16 cellular contexts compared by ENCODE assay signal in the genomic region with DNA sequence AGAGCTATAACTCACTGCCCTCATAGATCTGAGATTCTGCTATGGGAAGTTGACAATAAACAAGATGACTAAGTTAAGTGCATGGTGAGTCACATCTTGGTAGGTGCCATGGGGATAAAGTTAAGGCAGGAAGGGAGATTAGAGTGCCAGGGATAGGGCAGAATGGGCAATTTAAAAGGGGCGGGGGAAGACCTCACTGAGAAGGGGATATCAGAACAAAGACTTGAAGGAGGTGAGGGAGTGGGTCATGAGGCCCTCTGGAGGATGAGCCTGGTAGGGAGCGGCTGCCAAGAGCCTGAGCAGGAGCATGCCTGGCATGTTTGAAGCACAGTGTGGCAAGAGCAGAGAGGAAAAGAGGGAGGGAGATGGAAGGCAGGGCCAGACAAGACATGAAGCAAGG. TPM values are rescaled to one million over a fixed set of nuclear protein-coding genes. Genes with fewer than 3 reads are reported as not detected.
DNase-seq lines count a peak whose midpoint lies in the region; ATAC-seq, FAIRE-seq and TF ChIP-seq lines count a peak whose summit lies in the region.
"Had no signal": no experiment of that assay in that cellular context is flagged by ENCODE, and none has a peak within 500 bp of the region (broad histone marks: within the 10 kb centered on the region; RNA-seq: fewer than 3 reads in every experiment).

No MANE protein-coding gene starts in this region.

- H3K9me3 Mint-ChIP-seq in WTC11 (peaks cover 53% of the 10 kb centered on the region), type B pancreatic cell (peaks cover 21% of the 10 kb centered on the region)

- ATAC-seq in WTC11 (peak; percentile 97), GM18511 (IDR thresholded peaks at IDR 0.05; ENCODE audit: unreplicated experiment) (no peak)
- ATAC-seq: activated CD8-positive, alpha-beta memory T cell treated with anti-CD3 and anti-CD28 coated beads, Interleukin-2, amount 10 ng/mL, durations not matched to agents 7 days and 5 days had no signal

- H3K36me3 Mint-ChIP-seq in WTC11, result peaks cover 35% of the 10 kb centered on the region
- no peaks in the 10 kb centered on the region for H3K36me3 Mint-ChIP-seq in type B pancreatic cell
- H3K36me3 Mint-ChIP-seq: CD14-positive monocyte had no signal

- H3K4me1 Mint-ChIP-seq in WTC11 (peaks cover 2% of the 10 kb centered on the region; the same call in 1 of the 2 replicates), type B pancreatic cell (ENCODE audit: unreplicated experiment) (no peaks in the 10 kb centered on the region)
- H3K4me1 Mint-ChIP-seq: activated CD8-positive, alpha-beta memory T cell treated with anti-CD3 and anti-CD28 coated beads, Interleukin-2, amount 10 ng/mL, durations not matched to agents 7 days and 5 days; activated naive CD4-positive, alpha-beta T cell treated with anti-CD3 and anti-CD28 coated beads, Interleukin-2, amount 50 U/mL, for 24 hours; CD14-positive monocyte; immature natural killer cell had no signal

- no peak for TF ChIP-seq POLR2A in GM12892 (IDR thresholded peaks at IDR 0.05; ENCODE audit: low read depth, low read length)

- FAIRE-seq in GM12892 (lab: Jason Lieb, UNC), result no peak

- no peak overlapping the region for H3K4me3 Mint-ChIP-seq in WTC11
- H3K4me3 Mint-ChIP-seq in type B pancreatic cell, result no peak overlapping the region
- H3K4me3 Mint-ChIP-seq: activated CD8-positive, alpha-beta memory T cell treated with anti-CD3 and anti-CD28 coated beads, Interleukin-2, amount 10 ng/mL, durations not matched to agents 7 days and 5 days; activated naive CD4-positive, alpha-beta T cell treated with anti-CD3 and anti-CD28 coated beads, Interleukin-2, amount 50 U/mL, for 24 hours; CD14-positive monocyte; immature natural killer cell; stimulated activated naive CD8-positive, alpha-beta T cell treated with anti-CD3 and anti-CD28 coated beads, Interleukin-15, Interleukin-2, amounts not matched to agents 100 ng/mL and 50 ng/mL, for 24 hours had no signal

- peaks cover 47% of the 10 kb centered on the region for H3K27me3 Mint-ChIP-seq in WTC11 (ENCODE audit: low read depth)
- no peaks in the 10 kb centered on the region for H3K27me3 Mint-ChIP-seq in type B pancreatic cell
- H3K27me3 Mint-ChIP-seq: activated CD8-positive, alpha-beta memory T cell treated with anti-CD3 and anti-CD28 coated beads, Interleukin-2, amount 10 ng/mL, durations not matched to agents 7 days and 5 days; activated naive CD4-positive, alpha-beta T cell treated with anti-CD3 and anti-CD28 coated beads, Interleukin-2, amount 50 U/mL, for 24 hours; stimulated activated naive CD8-positive, alpha-beta T cell treated with anti-CD3 and anti-CD28 coated beads, Interleukin-15, Interleukin-2, amounts not matched to agents 100 ng/mL and 50 ng/mL, for 24 hours had no signal

- H3K27me3 ChIP-seq in ascending aorta, result no peaks in the 10 kb centered on the region

- H3K4me3 ChIP-seq in mesodermal cell (ENCODE audit: extremely low read depth, insufficient read depth, low read length, poor library complexity, severe bottlenecking) (no peak overlapping the region), ascending aorta (no peak overlapping the region)

- DNase-seq in EH (ENCODE audit: low read depth) (peak; percentile 18), LoVo (ENCODE audit: low spot score) (peak; percentile 34), WTC11 (ENCODE audit: low spot score) (peak; percentile 36), ascending aorta (ENCODE audit: low spot score in 2 of 2) (no peak), type B pancreatic cell (ENCODE audit: extremely low spot score, unreplicated experiment) (no peak), GM12892 (ENCODE audit: insufficient read length) (no peak)
- DNase-seq: activated CD8-positive, alpha-beta memory T cell treated with anti-CD3 and anti-CD28 coated beads, Interleukin-2, amount 10 ng/mL, durations not matched to agents 7 days and 5 days; immature natural killer cell; NCI-H446; retina had no signal

- intact Hi-C loops in ascending aorta (cut with DNase I), result no loop called here

- CTCF ChIA-PET in WTC11 (lab: Charles Lee), result interaction anchor here (0.9 to 2.3 kb wide), 5 partner anchors 16 to 38 kb away, joined by 3 to 16 read pairs (median 6); a partner anchor contains a TSS

- H3K27ac Mint-ChIP-seq in WTC11, result no peak overlapping the region
- no peak overlapping the region for H3K27ac Mint-ChIP-seq in type B pancreatic cell
- H3K27ac Mint-ChIP-seq: activated CD8-positive, alpha-beta memory T cell treated with anti-CD3 and anti-CD28 coated beads, Interleukin-2, amount 10 ng/mL, durations not matched to agents 7 days and 5 days; activated naive CD4-positive, alpha-beta T cell treated with anti-CD3 and anti-CD28 coated beads, Interleukin-2, amount 50 U/mL, for 24 hours; CD14-positive monocyte; immature natural killer cell; stimulated activated naive CD8-positive, alpha-beta T cell treated with anti-CD3 and anti-CD28 coated beads, Interleukin-15, Interleukin-2, amounts not matched to agents 100 ng/mL and 50 ng/mL, for 24 hours had no signal

- H3K36me3 ChIP-seq in mesodermal cell (ENCODE audit: control insufficient read depth, insufficient read depth, low read length) (no peaks in the 10 kb centered on the region), ascending aorta (no peaks in the 10 kb centered on the region)

- TF ChIP-seq CTCF in WTC11 (IDR thresholded peaks at IDR 0.05) (no peak), ascending aorta (IDR thresholded peaks at IDR 0.05) (no peak), type B pancreatic cell (conservative IDR thresholded peaks at IDR 0.05) (no peak)

- H3K27ac ChIP-seq in mesodermal cell (ENCODE audit: low read depth, low read length, severe bottlenecking) (peak overlapping the region; percentile 41), ascending aorta (no peak overlapping the region)
- H3K27ac ChIP-seq: HL-60 had no signal

- peaks cover 28% of the 10 kb centered on the region for H3K9me3 ChIP-seq in mesodermal cell (ENCODE audit: control insufficient read depth, low read length)
- H3K9me3 ChIP-seq in ascending aorta, result no peaks in the 10 kb centered on the region

- 44 to 62% methylated on average over 2 of the region's 2 CpGs for WGBS in mesodermal cell (ENCODE audit: insufficient coverage in 2 of 2), 2 experiments

- H3K4me1 ChIP-seq in mesodermal cell (ENCODE audit: control insufficient read depth, insufficient read depth, low read length, poor library complexity, severe bottlenecking), result no peaks in the 10 kb centered on the region
- no peaks in the 10 kb centered on the region for H3K4me1 ChIP-seq in ascending aorta

- POLR2A ChIA-PET in WTC11 (lab: Charles Lee), result no interaction called here

TF ChIP-seq in WTC11, 78 proteins besides CTCF, POLR2A, EP300 and RAD21:
- TF ChIP-seq ZNF671 (CRISPR knock-in tag; IDR thresholded peaks at IDR 0.05) (no peak), ESRRA (CRISPR knock-in tag; IDR thresholded peaks at IDR 0.05; ENCODE audit: borderline replicate concordance) (no peak), ZNF232 (CRISPR knock-in tag; IDR thresholded peaks at IDR 0.05) (no peak)
- TF ChIP-seq, protein P1, sequence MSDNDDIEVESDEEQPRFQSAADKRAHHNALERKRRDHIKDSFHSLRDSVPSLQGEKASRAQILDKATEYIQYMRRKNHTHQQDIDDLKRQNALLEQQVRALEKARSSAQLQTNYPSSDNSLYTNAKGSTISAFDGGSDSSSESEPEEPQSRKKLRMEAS (CRISPR knock-in tag; IDR thresholded peaks at IDR 0.05), result peak; percentile 47; the same call in 1 of the 2 replicates
- TF ChIP-seq, protein P2, sequence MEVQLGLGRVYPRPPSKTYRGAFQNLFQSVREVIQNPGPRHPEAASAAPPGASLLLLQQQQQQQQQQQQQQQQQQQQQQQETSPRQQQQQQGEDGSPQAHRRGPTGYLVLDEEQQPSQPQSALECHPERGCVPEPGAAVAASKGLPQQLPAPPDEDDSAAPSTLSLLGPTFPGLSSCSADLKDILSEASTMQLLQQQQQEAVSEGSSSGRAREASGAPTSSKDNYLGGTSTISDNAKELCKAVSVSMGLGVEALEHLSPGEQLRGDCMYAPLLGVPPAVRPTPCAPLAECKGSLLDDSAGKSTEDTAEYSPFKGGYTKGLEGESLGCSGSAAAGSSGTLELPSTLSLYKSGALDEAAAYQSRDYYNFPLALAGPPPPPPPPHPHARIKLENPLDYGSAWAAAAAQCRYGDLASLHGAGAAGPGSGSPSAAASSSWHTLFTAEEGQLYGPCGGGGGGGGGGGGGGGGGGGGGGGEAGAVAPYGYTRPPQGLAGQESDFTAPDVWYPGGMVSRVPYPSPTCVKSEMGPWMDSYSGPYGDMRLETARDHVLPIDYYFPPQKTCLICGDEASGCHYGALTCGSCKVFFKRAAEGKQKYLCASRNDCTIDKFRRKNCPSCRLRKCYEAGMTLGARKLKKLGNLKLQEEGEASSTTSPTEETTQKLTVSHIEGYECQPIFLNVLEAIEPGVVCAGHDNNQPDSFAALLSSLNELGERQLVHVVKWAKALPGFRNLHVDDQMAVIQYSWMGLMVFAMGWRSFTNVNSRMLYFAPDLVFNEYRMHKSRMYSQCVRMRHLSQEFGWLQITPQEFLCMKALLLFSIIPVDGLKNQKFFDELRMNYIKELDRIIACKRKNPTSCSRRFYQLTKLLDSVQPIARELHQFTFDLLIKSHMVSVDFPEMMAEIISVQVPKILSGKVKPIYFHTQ (CRISPR knock-in tag; IDR thresholded peaks at IDR 0.05), result no peak

RNA-seq across cellular contexts. Expression of a gene that starts 34.8 kb away (rescaled TPM):
- total RNA-seq in WTC11 (2021) (3.5 to 5.6 TPM (median 4.4 TPM) in 3 replicates), ascending aorta (51.8 TPM), type B pancreatic cell (ENCODE audit: low replicate concordance) (not detected in 2 replicates)
- 0.59 TPM for polyA plus RNA-seq in mesodermal cell (2013, experiment 1 of 2)
- polyA plus RNA-seq in mesodermal cell (2013, experiment 2 of 2), result 0.56 TPM
- polyA plus RNA-seq in GM12892 (2012; ENCODE audit: missing spikeins), result not detected
- polyA plus RNA-seq: CD14-positive monocyte, immature natural killer cell had no signal

RNA-seq across cellular contexts. Expression of a gene that starts 34.9 kb away (rescaled TPM):
- total RNA-seq in WTC11 (2021) (0.09 to 0.25 TPM (median 0.22 TPM) in 3 replicates), ascending aorta (3.1 TPM), type B pancreatic cell (ENCODE audit: low replicate concordance) (0.21 and 0.27 TPM in 2 replicates)
- 0.33 TPM for polyA plus RNA-seq in mesodermal cell (2013, experiment 1 of 2)
- not detected for polyA plus RNA-seq in mesodermal cell (2013, experiment 2 of 2)
- polyA plus RNA-seq in GM12892 (2012; ENCODE audit: missing spikeins), result not detected
- total RNA-seq: activated CD8-positive, alpha-beta memory T cell treated with anti-CD3 and anti-CD28 coated beads, Interleukin-2, amount 10 ng/mL, durations not matched to agents 7 days and 5 days had no signal
- polyA plus RNA-seq: CD14-positive monocyte, immature natural killer cell had no signal

RNA-seq across cellular contexts. Expression of a gene that starts 54.0 kb away (rescaled TPM):
- total RNA-seq in WTC11 (2021) (1.8 to 2.2 TPM (median 2.0 TPM) in 3 replicates), ascending aorta (6.0 TPM), type B pancreatic cell (ENCODE audit: low replicate concordance) (5.4 and 8.4 TPM in 2 replicates)
- polyA plus RNA-seq in mesodermal cell (2013, experiment 1 of 2), result 3.2 TPM
- polyA plus RNA-seq in mesodermal cell (2013, experiment 2 of 2), result 3.8 TPM
- 0.49 TPM for polyA plus RNA-seq in GM12892 (2012; ENCODE audit: missing spikeins)

Comparison
In these comparisons a context has a peak if more than half of its experiments do, and no peak if none do; other contexts are left out.
1. DNase-seq: peak in EH (single experiment), LoVo (single experiment) and WTC11 (single experiment); none in ascending aorta (0 of 2), type B pancreatic cell (single experiment) and GM12892 (single experiment).